In genomic region chr3:128383316-128384235, GRCh38 we compare ENCODE assay signal across 7 cellular contexts.
A peak's percentile ranks its signal among the peaks of the same experiment; 100 is the strongest.
DNase-seq lines count a peak whose midpoint lies in the region; ATAC-seq, FAIRE-seq and TF ChIP-seq lines count a peak whose summit lies in the region.

No MANE protein-coding gene starts in this region.

- H3K36me3 Mint-ChIP-seq in osteocyte (ENCODE audit: unreplicated experiment), result no peaks in the 10 kb centered on the region

- peaks cover 30% of the 10 kb centered on the region for H3K4me1 Mint-ChIP-seq in osteocyte (ENCODE audit: unreplicated experiment)

- H3K9me3 Mint-ChIP-seq in osteocyte (ENCODE audit: unreplicated experiment), result no peaks in the 10 kb centered on the region

- ATAC-seq in GM19324 (IDR thresholded peaks at IDR 0.05; ENCODE audit: low FRiP score, unreplicated experiment), result no peak

- H2AFZ ChIP-seq in hepatocyte, result no peak overlapping the region

- no peaks in the 10 kb centered on the region for H3K9me2 ChIP-seq in hepatocyte (replicated peaks; ENCODE audit: insufficient read depth)

- H3K27ac Mint-ChIP-seq in osteocyte (ENCODE audit: unreplicated experiment), result no peak overlapping the region

- no peaks in the 10 kb centered on the region for H3K9me3 ChIP-seq in hepatocyte (ENCODE audit: low read depth)

- H3K4me3 ChIP-seq in hepatocyte, result no peak overlapping the region

- H4K20me1 ChIP-seq in hepatocyte (ENCODE audit: insufficient read depth, poor library complexity, severe bottlenecking), result no peaks in the 10 kb centered on the region

- peak; percentile 48 for FAIRE-seq in H54 (lab: Jason Lieb, UNC)

- DNase-seq in H54 (ENCODE audit: insufficient read length, low spot score), result peak; percentile 92
- peak; percentile 70 for DNase-seq in NCI-H2029 (lab: John Stamatoyannopoulos, UW)
- peak; percentile 69 for DNase-seq in activated effector memory CD4-positive, alpha-beta T cell treated with anti-CD3 and anti-CD28 coated beads, Interleukin-2, amount 50 U/mL, for 16 hours
- DNase-seq in hepatocyte (ENCODE audit: low spot score), result peak; percentile 85
- DNase-seq in stimulated activated CD8-positive, alpha-beta memory T cell treated with anti-CD3 and anti-CD28 coated beads, Interleukin-12 subunit alpha, Interleukin-12 subunit beta, amount 100 ng/mL, for 24 hours (ENCODE audit: extremely low read depth), result peak; percentile 9
- no peak for DNase-seq in osteocyte (ENCODE audit: extremely low spot score, unreplicated experiment)

- no peak for TF ChIP-seq CTCF in hepatocyte (IDR thresholded peaks at IDR 0.05; ENCODE audit: poor library complexity)
- TF ChIP-seq CTCF in osteocyte (IDR thresholded peaks at IDR 0.05), result no peak

- no peak overlapping the region for H3K4me3 Mint-ChIP-seq in osteocyte (ENCODE audit: unreplicated experiment)

- no peaks in the 10 kb centered on the region for H3K79me2 ChIP-seq in hepatocyte

- TF ChIP-seq POLR2A in H54 (IDR thresholded peaks at IDR 0.05; ENCODE audit: low read depth, low read length), result no peak

- no peaks in the 10 kb centered on the region for H3K27me3 ChIP-seq in hepatocyte

- 74% methylated on average over 11 of the region's 11 CpGs for WGBS in hepatocyte (ENCODE audit: low lambda C conversion rate, missing lambda C conversion rate)

- H3K4me1 ChIP-seq in hepatocyte (ENCODE audit: insufficient read depth), result peaks cover 47% of the 10 kb centered on the region

- H3K27ac ChIP-seq in hepatocyte, result peak overlapping the region; percentile 63

- peak overlapping the region; percentile 46 for H3K4me2 ChIP-seq in hepatocyte

- H3K27me3 Mint-ChIP-seq in osteocyte (ENCODE audit: unreplicated experiment), result no peaks in the 10 kb centered on the region

- no peaks in the 10 kb centered on the region for H3K36me3 ChIP-seq in hepatocyte (replicated peaks; ENCODE audit: insufficient read depth, low read depth)
